ENCODE assay signal across 9 cellular contexts in the genomic region with DNA sequence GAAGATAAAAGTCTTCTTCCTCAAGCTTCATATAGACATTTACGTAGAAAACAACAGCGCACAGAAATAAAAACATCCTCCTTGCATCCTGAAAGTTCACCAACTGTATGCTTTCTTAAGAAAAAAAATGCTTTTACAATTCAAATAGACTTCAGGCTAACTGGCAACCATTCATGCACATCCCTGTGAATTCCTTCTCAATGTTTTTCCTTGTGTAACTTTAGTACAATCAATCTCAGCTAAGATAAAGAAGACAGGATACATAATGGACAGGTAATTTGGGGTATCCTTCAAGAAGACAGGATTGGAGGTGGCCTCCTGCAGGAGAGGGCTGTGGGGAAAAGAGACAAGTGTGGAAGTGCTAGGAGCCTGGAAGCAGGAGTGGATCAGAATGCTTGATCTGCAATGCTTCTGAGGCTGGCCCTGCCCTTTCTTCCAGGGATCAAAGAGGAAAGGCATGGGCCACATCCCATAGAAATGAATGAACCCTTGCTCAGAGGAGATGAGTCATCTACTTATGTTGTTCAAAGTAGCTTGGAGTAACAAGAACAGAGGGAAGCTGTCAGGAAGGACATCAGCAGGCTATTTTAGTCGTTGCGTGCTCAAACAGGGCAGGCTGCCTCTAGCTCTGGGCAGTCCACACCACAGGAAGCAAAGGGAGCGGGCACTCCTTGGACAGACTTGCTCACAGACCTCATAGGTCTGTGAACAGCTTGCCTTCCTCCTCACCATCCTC.
DNase-seq lines count a peak whose midpoint lies in the region; ATAC-seq and TF ChIP-seq lines count a peak whose summit lies in the region.
"Had no signal": no experiment of that assay in that cellular context is flagged by ENCODE, and none has a peak within 500 bp of the region (broad histone marks: within the 10 kb centered on the region; RNA-seq: fewer than 3 reads in every experiment).

No MANE protein-coding gene starts in this region.

- intact Hi-C loops in adrenal gland (cut with DNase I), result no loop called here

- H3K27ac Mint-ChIP-seq in stimulated activated effector memory CD8-positive, alpha-beta T cell treated with anti-CD3 and anti-CD28 coated beads, Interleukin-12 subunit alpha, Interleukin-12 subunit beta, amount 100 ng/mL, for 72 hours, result no peak overlapping the region

- no peak overlapping the region for H3K4me3 ChIP-seq in adrenal gland

- H3K4me1 ChIP-seq in adrenal gland (replicated peaks in 1 of 2), result peaks cover 23 to 31% of the 10 kb centered on the region in 2 donors

- no peaks in the 10 kb centered on the region for H3K36me3 ChIP-seq in adrenal gland (replicated peaks in 1 of 2)

- peak; percentile 84 for DNase-seq in HS-27A (ENCODE audit: low read depth)
- peak in 5 of 7 donors; percentile 30 to 55 (median 39) for DNase-seq in adrenal gland
- peak; percentile 9 for DNase-seq in iPS DF 19.7 (ENCODE audit: low read depth, low spot score)
- no peak for DNase-seq in stimulated activated effector memory CD8-positive, alpha-beta T cell treated with anti-CD3 and anti-CD28 coated beads, Interleukin-12 subunit alpha, Interleukin-12 subunit beta, amount 100 ng/mL, for 72 hours (ENCODE audit: low spot score in 2 of 2)
- DNase-seq in retina, result no peak
- DNase-seq: naive B cell had no signal

- H3K4me3 Mint-ChIP-seq in stimulated activated effector memory CD8-positive, alpha-beta T cell treated with anti-CD3 and anti-CD28 coated beads, Interleukin-12 subunit alpha, Interleukin-12 subunit beta, amount 100 ng/mL, for 72 hours, result peak overlapping the region; percentile 17
- H3K4me3 Mint-ChIP-seq: naive B cell had no signal

- 55 to 67% (median 60%) methylated on average over 5 of the region's 5 CpGs for WGBS in adrenal gland, 4 donors

- no peak for TF ChIP-seq POLR2A in adrenal gland (IDR thresholded peaks at IDR 0.05)

- no peaks in the 10 kb centered on the region for H3K27me3 ChIP-seq in adrenal gland

- no peak for ATAC-seq in stimulated activated effector memory CD8-positive, alpha-beta T cell treated with anti-CD3 and anti-CD28 coated beads, Interleukin-12 subunit alpha, Interleukin-12 subunit beta, amount 100 ng/mL, for 72 hours
- ATAC-seq in HG03520 (IDR thresholded peaks at IDR 0.05; ENCODE audit: unreplicated experiment) (no peak), HG03565 (IDR thresholded peaks at IDR 0.05; ENCODE audit: unreplicated experiment) (no peak), GM19035 (IDR thresholded peaks at IDR 0.05; ENCODE audit: unreplicated experiment) (no peak)

- H3K9me3 Mint-ChIP-seq in stimulated activated effector memory CD8-positive, alpha-beta T cell treated with anti-CD3 and anti-CD28 coated beads, Interleukin-12 subunit alpha, Interleukin-12 subunit beta, amount 100 ng/mL, for 72 hours, result no peaks in the 10 kb centered on the region

- peaks cover 45% of the 10 kb centered on the region for H3K4me1 Mint-ChIP-seq in stimulated activated effector memory CD8-positive, alpha-beta T cell treated with anti-CD3 and anti-CD28 coated beads, Interleukin-12 subunit alpha, Interleukin-12 subunit beta, amount 100 ng/mL, for 72 hours

- no peak for TF ChIP-seq CTCF in adrenal gland (IDR thresholded peaks at IDR 0.05)

- H3K27ac ChIP-seq in adrenal gland, result peak overlapping the region in 2 of 5 donors; percentile 60 to 76

- no peaks in the 10 kb centered on the region for H3K9me3 ChIP-seq in adrenal gland (replicated peaks in 1 of 3)

- no peaks in the 10 kb centered on the region for H3K36me3 Mint-ChIP-seq in stimulated activated effector memory CD8-positive, alpha-beta T cell treated with anti-CD3 and anti-CD28 coated beads, Interleukin-12 subunit alpha, Interleukin-12 subunit beta, amount 100 ng/mL, for 72 hours

Comparison
In these comparisons a context has a peak if more than half of its experiments do, and no peak if none do; other contexts are left out.
1. DNase-seq: peak in HS-27A (single experiment), adrenal gland (5 of 7) and iPS DF 19.7 (single experiment); none in stimulated activated effector memory CD8-positive, alpha-beta T cell treated with anti-CD3 and anti-CD28 coated beads, Interleukin-12 subunit alpha, Interleukin-12 subunit beta, amount 100 ng/mL, for 72 hours (0 of 2) and retina (single experiment).